ENCODE assay signal across 9 cellular contexts in genomic region chr7:111232249-111233084, GRCh38.
A peak's percentile ranks its signal among the peaks of the same experiment; 100 is the strongest.
DNase-seq lines count a peak whose midpoint lies in the region; ATAC-seq and TF ChIP-seq lines count a peak whose summit lies in the region.
"Had no signal": no experiment of that assay in that cellular context is flagged by ENCODE, and none has a peak within 500 bp of the region (broad histone marks: within the 10 kb centered on the region; RNA-seq: fewer than 3 reads in every experiment).

No MANE protein-coding gene starts in this region.

- no peak for TF ChIP-seq EP300 in stomach (IDR thresholded peaks at IDR 0.05)

- TF ChIP-seq CTCF in uterus (IDR thresholded peaks at IDR 0.05), result no peak
- TF ChIP-seq CTCF in stomach (IDR thresholded peaks at IDR 0.05), result no peak
- no peak for TF ChIP-seq CTCF in endothelial cell (IDR thresholded peaks at IDR 0.05; ENCODE audit: unreplicated experiment)

- intact Hi-C loops in uterus (cut with DNase I; ENCODE audit: low total_unique reads), result no loop called here
- intact Hi-C loops in stomach (cut with DNase I; ENCODE audit: low total_unique reads), result no loop called here

- 69 to 80% (median 71%) methylated on average over 3 of the region's 3 CpGs for WGBS in stomach, 5 donors

- no peak overlapping the region for H3K9ac ChIP-seq in adipocyte (ENCODE audit: low read length)

- H3K27me3 ChIP-seq in adipocyte (replicated peaks; ENCODE audit: control insufficient read depth, insufficient read depth, low read length), result no peaks in the 10 kb centered on the region
- no peaks in the 10 kb centered on the region for H3K27me3 ChIP-seq in uterus
- no peaks in the 10 kb centered on the region for H3K27me3 ChIP-seq in stomach

- H3K4me3 ChIP-seq in adipocyte (ENCODE audit: low read length) (no peak overlapping the region), uterus (no peak overlapping the region), stomach (no peak overlapping the region)

- H3K27ac ChIP-seq in uterus (no peak overlapping the region), stomach (no peak overlapping the region)

- H3K27me3 Mint-ChIP-seq in endothelial cell (ENCODE audit: unreplicated experiment), result no peaks in the 10 kb centered on the region

- H3K36me3 Mint-ChIP-seq in endothelial cell (ENCODE audit: low read depth, unreplicated experiment), result no peaks in the 10 kb centered on the region

- no peak overlapping the region for H3K4me3 Mint-ChIP-seq in endothelial cell (ENCODE audit: unreplicated experiment)

- H3K27ac Mint-ChIP-seq in endothelial cell (ENCODE audit: unreplicated experiment), result no peak overlapping the region

- H3K4me1 ChIP-seq in adipocyte (ENCODE audit: control insufficient read depth, insufficient read depth, low read length) (peaks cover 7% of the 10 kb centered on the region), uterus (no peaks in the 10 kb centered on the region), stomach (peaks cover 0 to 6% (median 0%) of the 10 kb centered on the region in 4 donors)

- ATAC-seq in GM19395 (IDR thresholded peaks at IDR 0.05; ENCODE audit: unreplicated experiment) (peak; percentile 95), HG03196 (IDR thresholded peaks at IDR 0.05; ENCODE audit: unreplicated experiment) (peak; percentile 94)
- ATAC-seq: left colon had no signal

- H3K4me1 Mint-ChIP-seq in endothelial cell (ENCODE audit: unreplicated experiment), result peaks cover 3% of the 10 kb centered on the region

- H3K9me3 ChIP-seq in adipocyte (ENCODE audit: control insufficient read depth, low read length), result no peaks in the 10 kb centered on the region
- H3K9me3 ChIP-seq in uterus, result no peaks in the 10 kb centered on the region
- H3K9me3 ChIP-seq in stomach, result peaks cover 0 to 4% (median 0%) of the 10 kb centered on the region in 4 donors

- no peaks in the 10 kb centered on the region for H3K9me3 Mint-ChIP-seq in endothelial cell (ENCODE audit: unreplicated experiment)

- H3K36me3 ChIP-seq in adipocyte (ENCODE audit: control insufficient read depth, insufficient read depth, low read length, severe bottlenecking) (no peaks in the 10 kb centered on the region), uterus (no peaks in the 10 kb centered on the region), stomach (peaks cover 0 to 4% (median 2%) of the 10 kb centered on the region in 4 donors)

- TF ChIP-seq POLR2A in uterus (IDR thresholded peaks at IDR 0.05) (no peak), stomach (IDR thresholded peaks at IDR 0.05) (no peak)

- DNase-seq in A172 (ENCODE audit: low spot score) (peak; percentile 37), adipocyte (ENCODE audit: low read depth) (peak; percentile 62), uterus (no peak), stomach (no peak), endothelial cell (ENCODE audit: low spot score) (no peak), DMS79 (lab: John Stamatoyannopoulos, UW) (no peak)
- DNase-seq: left colon had no signal

Comparison
In these comparisons a context has a peak if more than half of its experiments do, and no peak if none do; other contexts are left out.
1. DNase-seq: peak in A172 (single experiment) and adipocyte (single experiment); none in uterus (0 of 2), stomach (single experiment), endothelial cell (single experiment) and DMS79 (single experiment).